Comparison of ENCODE assay signal across 19 cellular contexts in the genomic region with DNA sequence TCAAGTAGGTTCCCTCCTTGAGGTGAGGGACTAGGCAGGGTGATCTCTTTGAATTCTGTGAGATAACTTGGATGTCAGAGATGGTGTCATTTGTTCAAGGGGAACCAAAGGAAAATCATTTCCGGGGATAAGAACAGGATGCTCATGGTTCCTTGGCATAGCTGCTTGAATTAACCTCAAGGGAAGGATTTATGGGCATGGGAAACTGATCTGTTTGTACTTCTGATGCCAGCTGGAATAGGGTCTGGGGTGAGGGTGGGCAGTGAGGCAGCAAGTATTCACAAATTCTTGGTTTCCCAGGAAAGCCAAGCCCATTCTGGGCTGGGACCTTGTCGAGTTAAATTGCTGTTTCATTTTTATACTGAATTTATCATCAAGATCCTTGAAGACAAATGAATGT. TPM values are rescaled to one million over a fixed set of nuclear protein-coding genes. Genes with fewer than 3 reads are reported as not detected.
DNase-seq lines count a peak whose midpoint lies in the region; ATAC-seq, FAIRE-seq and TF ChIP-seq lines count a peak whose summit lies in the region.
"Had no signal": no experiment of that assay in that cellular context is flagged by ENCODE, and none has a peak within 500 bp of the region (broad histone marks: within the 10 kb centered on the region; RNA-seq: fewer than 3 reads in every experiment).

No MANE protein-coding gene starts in this region.

- no peaks in the 10 kb centered on the region for H3K27me3 Mint-ChIP-seq in memory B cell

- H3K4me1 Mint-ChIP-seq in memory B cell, result peaks cover 27% of the 10 kb centered on the region

- no peak for TF ChIP-seq POLR2A in adrenal gland (IDR thresholded peaks at IDR 0.05)

- H3K27me3 ChIP-seq in adrenal gland, result no peaks in the 10 kb centered on the region
- H3K27me3 ChIP-seq: esophagus muscularis mucosa, SJCRH30, vagina had no signal

- 42 to 49% (median 45%) methylated on average over 2 of the region's 2 CpGs for WGBS in adrenal gland, 4 donors

- ATAC-seq in memory B cell (ENCODE audit: low read depth), result no peak
- no peak for ATAC-seq in mucosa of descending colon
- ATAC-seq: activated T-cell treated with anti-CD3 and anti-CD28 coated beads, Interleukin-2, amount 50 U/mL, for 72 hours had no signal

- peak; percentile 52 for FAIRE-seq in GM19239 (lab: Jason Lieb, UNC)
- FAIRE-seq: D721Med had no signal

- TF ChIP-seq CTCF in 22Rv1 (IDR thresholded peaks at IDR 0.05) (no peak), adrenal gland (IDR thresholded peaks at IDR 0.05) (no peak), mucosa of descending colon (IDR thresholded peaks at IDR 0.05) (no peak)

- no peaks in the 10 kb centered on the region for H3K9me3 Mint-ChIP-seq in memory B cell
- H3K9me3 Mint-ChIP-seq: activated T-cell treated with anti-CD3 and anti-CD28 coated beads, Interleukin-2, amount 50 U/mL, for 72 hours had no signal

- H3K4me3 Mint-ChIP-seq in memory B cell, result no peak overlapping the region
- H3K4me3 Mint-ChIP-seq: activated T-cell treated with anti-CD3 and anti-CD28 coated beads, Interleukin-2, amount 50 U/mL, for 72 hours had no signal

- intact Hi-C loops in adrenal gland (cut with DNase I) (no loop called here), mucosa of descending colon (cut with DNase I, micrococcal nuclease) (loop anchor here in 1 of 2 donors (10.0 kb wide), 1 partner anchor 227 kb away; no protein-coding TSS in a partner anchor)

- peak overlapping the region; percentile 77 for H3K27ac ChIP-seq in 22Rv1
- peak overlapping the region; percentile 2 to 86 (median 79) for H3K27ac ChIP-seq in adrenal gland
- H3K27ac ChIP-seq: SJCRH30, vagina had no signal

- no peak overlapping the region for H3K4me3 ChIP-seq in adrenal gland
- no peak overlapping the region for H3K4me3 ChIP-seq in mucosa of descending colon
- H3K4me3 ChIP-seq: esophagus muscularis mucosa, SJCRH30, skin epidermis, vagina had no signal

- DNase-seq in GM19239 (ENCODE audit: insufficient read length, low spot score), result no peak
- DNase-seq in adrenal gland, result no peak
- no peak for DNase-seq in memory B cell (ENCODE audit: low spot score in 2 of 2)
- no peak for DNase-seq in AG08396 (ENCODE audit: low spot score)
- DNase-seq in activated CD8-positive, alpha-beta memory T cell treated with anti-CD3 and anti-CD28 coated beads for 24 hours, result no peak
- DNase-seq in mucosa of descending colon, result no peak
- DNase-seq in NCI-H2107 treated with DMSO at 0.1 percent for 48 hours (lab: John Stamatoyannopoulos, UW; ENCODE audit: unreplicated experiment), result no peak
- DNase-seq: activated CD4-positive, alpha-beta T cell treated with anti-CD3 and anti-CD28 coated beads, Interleukin-2, amount 50 U/mL, for 1 hour; activated T-cell treated with anti-CD3 and anti-CD28 coated beads, Interleukin-2, amount 50 U/mL, for 72 hours; cortex of kidney; head of caudate nucleus; islet precursor cell; SJCRH30; stimulated activated naive CD4-positive, alpha-beta T cell treated with Interleukin-2 at 50 U/mL for 16 hours had no signal

- H3K36me3 Mint-ChIP-seq in memory B cell, result peaks cover 24% of the 10 kb centered on the region

- H3K9me3 ChIP-seq in adrenal gland (replicated peaks in 1 of 3), result no peaks in the 10 kb centered on the region
- H3K9me3 ChIP-seq in mucosa of descending colon, result no peaks in the 10 kb centered on the region
- H3K9me3 ChIP-seq: esophagus muscularis mucosa, SJCRH30, vagina had no signal

- peaks cover 0 to 52% of the 10 kb centered on the region in 2 donors for H3K36me3 ChIP-seq in adrenal gland (replicated peaks in 1 of 2)
- no peaks in the 10 kb centered on the region for H3K36me3 ChIP-seq in mucosa of descending colon (ENCODE audit: low read depth)

- H3K4me1 ChIP-seq in adrenal gland (replicated peaks in 1 of 2) (peaks cover 14% of the 10 kb centered on the region in 2 donors), mucosa of descending colon (ENCODE audit: low read depth) (no peaks in the 10 kb centered on the region)
- H3K4me1 ChIP-seq: SJCRH30 had no signal

- peak overlapping the region; percentile 81 for H3K27ac Mint-ChIP-seq in memory B cell

RNA-seq across cellular contexts. Expression of a gene that starts 14.1 kb away (rescaled TPM):
- 10 to 100 TPM; 40.7 to 88.1 (median 58.3) TPM for total RNA-seq in adrenal gland
- 100 to 1,000 TPM in 2 of 3 donors, 10 to 100 TPM in 1; 60.2 to 148 (median 114) TPM for polyA plus RNA-seq in adrenal gland
- 10 to 100 TPM; 30.6 to 52.3 (median 36.1) TPM for total RNA-seq in mucosa of descending colon

RNA-seq across cellular contexts. Expression of a gene that starts 33.3 kb away (rescaled TPM):
- total RNA-seq in adrenal gland (10 to 100 TPM in 7 of 8 donors, 1 to 10 TPM in 1; 9.5 to 25.4 (median 15.9) TPM), mucosa of descending colon (10 to 100 TPM; 17.9 to 35.1 (median 22.9) TPM)
- 10 to 100 TPM; 11.7 to 85.0 (median 62.3) TPM for polyA plus RNA-seq in adrenal gland
